Comparison of ENCODE assay signal across 1 cellular context in the genomic region with DNA sequence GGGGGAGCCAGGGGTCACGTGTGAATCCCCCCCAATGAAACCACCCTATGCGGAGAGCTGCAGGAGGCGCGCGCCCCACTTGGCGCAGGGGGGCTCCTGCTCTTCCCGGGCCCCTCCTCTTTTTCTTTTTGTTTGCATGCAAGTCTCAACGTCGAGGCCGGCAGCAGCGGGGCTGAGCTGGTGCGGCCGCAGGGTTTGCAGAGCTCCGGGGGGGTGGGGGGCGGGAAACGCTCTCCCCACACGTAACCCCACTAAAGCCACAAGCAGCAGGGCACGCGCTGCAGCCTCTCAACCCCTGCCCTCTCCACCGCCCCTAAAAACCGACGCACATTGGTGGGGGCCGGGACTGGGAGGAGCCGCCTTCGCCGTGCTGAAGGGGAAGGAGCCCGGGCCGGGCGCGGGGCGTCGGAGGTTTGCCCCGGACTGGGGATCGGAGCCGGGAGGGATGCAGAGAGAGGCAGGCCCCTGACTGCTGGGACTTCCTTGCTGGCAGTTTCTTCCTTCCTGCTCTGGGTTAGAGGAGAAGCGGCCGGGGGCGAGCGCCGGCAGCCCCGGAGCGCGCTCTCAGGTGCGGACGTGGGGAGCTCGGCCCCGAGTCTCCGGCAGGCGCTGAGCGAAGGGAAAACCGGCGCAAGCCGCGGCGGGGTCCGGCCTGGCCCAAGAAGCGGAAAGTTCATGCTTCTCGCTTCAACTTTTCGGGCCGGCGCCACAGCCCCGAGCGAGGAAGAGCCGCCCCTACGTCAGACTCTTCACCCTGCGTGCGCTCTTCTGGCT.
TF ChIP-seq lines count a peak whose summit lies in the region.

No MANE protein-coding gene starts in this region.

TF ChIP-seq in SK-N-SH treated with all-trans-retinoic acid at 6 μM for 48 hours, 23 proteins besides CTCF, POLR2A, EP300 and RAD21 (continued from another document):
- TF ChIP-seq, protein P1, sequence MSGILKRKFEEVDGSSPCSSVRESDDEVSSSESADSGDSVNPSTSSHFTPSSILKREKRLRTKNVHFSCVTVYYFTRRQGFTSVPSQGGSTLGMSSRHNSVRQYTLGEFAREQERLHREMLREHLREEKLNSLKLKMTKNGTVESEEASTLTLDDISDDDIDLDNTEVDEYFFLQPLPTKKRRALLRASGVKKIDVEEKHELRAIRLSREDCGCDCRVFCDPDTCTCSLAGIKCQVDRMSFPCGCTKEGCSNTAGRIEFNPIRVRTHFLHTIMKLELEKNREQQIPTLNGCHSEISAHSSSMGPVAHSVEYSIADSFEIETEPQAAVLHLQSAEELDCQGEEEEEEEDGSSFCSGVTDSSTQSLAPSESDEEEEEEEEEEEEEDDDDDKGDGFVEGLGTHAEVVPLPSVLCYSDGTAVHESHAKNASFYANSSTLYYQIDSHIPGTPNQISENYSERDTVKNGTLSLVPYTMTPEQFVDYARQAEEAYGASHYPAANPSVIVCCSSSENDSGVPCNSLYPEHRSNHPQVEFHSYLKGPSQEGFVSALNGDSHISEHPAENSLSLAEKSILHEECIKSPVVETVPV (CRISPR knock-in tag; IDR thresholded peaks at IDR 0.05), result no peak
- no peak for TF ChIP-seq ISL1 (CRISPR knock-in tag; IDR thresholded peaks at IDR 0.05)
